Comparison of ENCODE assay signal across 7 cellular contexts in the genomic region with DNA sequence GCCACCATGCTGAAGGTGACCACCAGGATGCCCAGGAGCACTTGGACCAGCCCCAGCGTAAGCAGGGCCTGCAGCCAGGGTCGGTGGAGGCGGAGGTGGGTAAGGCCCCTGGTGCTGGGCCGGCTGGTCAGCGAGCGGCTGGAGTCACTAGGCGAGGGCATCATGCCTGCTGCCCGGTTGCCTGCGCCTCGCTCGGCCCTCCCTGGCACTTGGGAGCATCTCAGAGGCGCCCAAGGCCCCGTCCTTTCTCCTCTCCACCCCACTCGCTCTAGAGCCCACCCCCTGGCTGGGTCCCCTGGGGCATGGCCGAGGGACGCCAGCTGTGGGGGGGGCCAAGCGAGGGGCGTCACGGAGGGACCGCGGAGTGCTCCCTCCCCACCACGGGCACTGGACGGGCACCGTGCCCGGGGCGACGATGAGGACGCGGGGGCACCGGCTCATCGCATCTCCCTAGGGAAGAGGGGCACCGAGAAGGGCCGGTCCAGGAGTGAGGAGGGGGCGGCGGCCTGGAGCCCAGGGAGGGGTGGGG. TPM values are rescaled to one million over a fixed set of nuclear protein-coding genes. Genes with fewer than 3 reads are reported as not detected.
DNase-seq lines count a peak whose midpoint lies in the region; ATAC-seq and TF ChIP-seq lines count a peak whose summit lies in the region.

No MANE protein-coding gene starts in this region.

- TF ChIP-seq RAD21 in neural cell (conservative IDR thresholded peaks at IDR 0.05), result no peak

- H2AFZ ChIP-seq in PC-9 (peak overlapping the region; percentile 91), neural cell (ENCODE audit: low read depth, low read length) (peak overlapping the region; percentile 56)

- DNase-seq in GM12865 (ENCODE audit: low read depth) (no peak), PC-9 (no peak), epithelial cell of prostate (ENCODE audit: low read depth, low spot score) (no peak), DMS153 treated with DMSO at 0.1 percent for 48 hours (lab: John Stamatoyannopoulos, UW; ENCODE audit: unreplicated experiment) (no peak), NCI-H69 (lab: John Stamatoyannopoulos, UW) (no peak)

- peak overlapping the region; percentile 68 for H3K4me3 ChIP-seq in GM12865 (ENCODE audit: low read depth, low read length)
- H3K4me3 ChIP-seq in PC-9, result peak overlapping the region; percentile 81
- H3K4me3 ChIP-seq in neural cell (ENCODE audit: low read length), result peak overlapping the region; percentile 94

- H3F3A ChIP-seq in PC-9 (ENCODE audit: insufficient read depth, low read depth) (peaks cover 26% of the 10 kb centered on the region; the same call in 1 of the 2 replicates), neural cell (ENCODE audit: insufficient read depth, low read length, poor library complexity, severe bottlenecking) (no peaks in the 10 kb centered on the region)

- H4K20me1 ChIP-seq in PC-9 (ENCODE audit: insufficient read depth), result no peaks in the 10 kb centered on the region
- H4K20me1 ChIP-seq in neural cell (ENCODE audit: insufficient read depth), result no peaks in the 10 kb centered on the region

- TSS peak; percentile 26 for BruUV-seq in PC-9 (replicated peaks; lab: Mats Ljungman, UMichigan)

- H3K79me2 ChIP-seq in PC-9 (ENCODE audit: low read depth), result peaks cover 14% of the 10 kb centered on the region
- peaks cover 8% of the 10 kb centered on the region for H3K79me2 ChIP-seq in neural cell (replicated peaks; ENCODE audit: insufficient read depth, low read length)

- H3K36me3 ChIP-seq in PC-9 (ENCODE audit: low read depth), result peaks cover 5% of the 10 kb centered on the region; the same call in 1 of the 2 replicates
- H3K36me3 ChIP-seq in neural cell (ENCODE audit: insufficient read depth, low read length), result no peaks in the 10 kb centered on the region

- no peaks in the 10 kb centered on the region for H3K27me3 ChIP-seq in PC-9 (ENCODE audit: insufficient read depth, low read depth)
- H3K27me3 ChIP-seq in neural cell (ENCODE audit: insufficient read depth, low read depth, low read length), result no peaks in the 10 kb centered on the region

- peaks cover 13% of the 10 kb centered on the region for H3K4me1 ChIP-seq in PC-9 (replicated peaks; ENCODE audit: insufficient read depth)

- no peak for TF ChIP-seq EP300 in neural cell (conservative IDR thresholded peaks at IDR 0.05; ENCODE audit: poor library complexity, severe bottlenecking)

- H3K9me3 ChIP-seq in PC-9 (ENCODE audit: insufficient read depth, low read depth) (no peaks in the 10 kb centered on the region), neural cell (ENCODE audit: low read length) (no peaks in the 10 kb centered on the region)

- intact Hi-C loops in PC-9 (cut with micrococcal nuclease; ENCODE audit: unreplicated experiment), result loop anchor here (10.0 kb wide), 1 partner anchor 250 kb away; no protein-coding TSS in a partner anchor

- H3K9ac ChIP-seq in neural cell (ENCODE audit: low read length), result peak overlapping the region; percentile 91

- H3K4me2 ChIP-seq in PC-9 (peak overlapping the region; percentile 97), neural cell (ENCODE audit: low read length) (peak overlapping the region; percentile 80)

- CTCF ChIA-PET in PC-9 (lab: Charles Lee), result interaction anchor here (0.6 to 0.7 kb wide), 2 partner anchors 63 to 928 kb away, joined by 3 to 5 read pairs; no protein-coding TSS in a partner anchor

- H3K9me2 ChIP-seq in PC-9 (ENCODE audit: insufficient read depth) (no peaks in the 10 kb centered on the region), neural cell (ENCODE audit: insufficient read depth, low read length) (no peaks in the 10 kb centered on the region)

- POLR2A ChIA-PET in PC-9 (lab: Charles Lee; ENCODE audit: unreplicated experiment), result interaction anchor here (0.6 kb wide), 1 partner anchor 614 kb away, joined by 6 read pairs; no protein-coding TSS in a partner anchor

- no peak overlapping the region for H3K27ac ChIP-seq in PC-9
- peak overlapping the region; percentile 74 for H3K27ac ChIP-seq in epithelial cell of prostate
- H3K27ac ChIP-seq in neural cell (ENCODE audit: low read length), result peak overlapping the region; percentile 67

- no peak for ATAC-seq in HG02938 (IDR thresholded peaks at IDR 0.05; ENCODE audit: unreplicated experiment)

- TF ChIP-seq CTCF in GM12865 (IDR thresholded peaks at IDR 0.05; ENCODE audit: insufficient read depth, low read depth, low read length, missing control alignments) (no peak), PC-9 (conservative IDR thresholded peaks at IDR 0.05) (no peak), neural cell (IDR thresholded peaks at IDR 0.05; ENCODE audit: poor library complexity, severe bottlenecking) (no peak)

TF ChIP-seq in neural cell, 6 proteins besides CTCF, POLR2A, EP300 and RAD21:
- no peak for TF ChIP-seq MXI1 (conservative IDR thresholded peaks at IDR 0.05; ENCODE audit: poor library complexity, severe bottlenecking)
- TF ChIP-seq EZH2 (IDR thresholded peaks at IDR 0.05; ENCODE audit: borderline replicate concordance, insufficient read depth, low read length, poor library complexity, severe bottlenecking), result no peak
- TF ChIP-seq SMC3 (conservative IDR thresholded peaks at IDR 0.05; ENCODE audit: poor library complexity), result no peak
- TF ChIP-seq POLR2AphosphoS5 (IDR thresholded peaks at IDR 0.05), result no peak
- no peak for TF ChIP-seq REST (IDR thresholded peaks at IDR 0.05; ENCODE audit: borderline replicate concordance)
- TF ChIP-seq TAF1 (IDR thresholded peaks at IDR 0.05; ENCODE audit: low read depth), result no peak

RNA-seq across cellular contexts. Expression of gene ENTREP3, which starts 0.5 kb away (rescaled TPM):
- total RNA-seq in PC-9 (2021), result 56.9 and 60.8 TPM in 2 replicates
- polyA plus RNA-seq in neural cell, result 9.8 and 11.1 TPM in 2 replicates
- polyA minus RNA-seq in neural cell, result 8.0 and 8.6 TPM in 2 replicates

RNA-seq across cellular contexts. Expression of gene SCAMP3, which starts 7.4 kb away (rescaled TPM):
- total RNA-seq in PC-9 (2021), result 56.9 and 64.1 TPM in 2 replicates
- 34.6 and 50.0 TPM in 2 replicates for polyA plus RNA-seq in neural cell
- 26.3 and 29.4 TPM in 2 replicates for polyA minus RNA-seq in neural cell

RNA-seq across cellular contexts. Expression of gene CLK2, which starts 18.5 kb away (rescaled TPM):
- 39.1 and 43.9 TPM in 2 replicates for total RNA-seq in PC-9 (2021)
- polyA plus RNA-seq in neural cell, result 44.4 and 57.7 TPM in 2 replicates
- 35.1 and 39.0 TPM in 2 replicates for polyA minus RNA-seq in neural cell

RNA-seq across cellular contexts. Expression of gene HCN3, which starts 22.5 kb away (rescaled TPM):
- 6.6 and 7.5 TPM in 2 replicates for total RNA-seq in PC-9 (2021)
- polyA plus RNA-seq in neural cell, result 53.2 and 53.4 TPM in 2 replicates
- 27.2 and 28.7 TPM in 2 replicates for polyA minus RNA-seq in neural cell

RNA-seq across cellular contexts. Expression of gene MTX1, which starts 46.3 kb away (rescaled TPM):
- total RNA-seq in PC-9 (2021), result 56.1 and 68.9 TPM in 2 replicates
- 48.0 and 55.0 TPM in 2 replicates for polyA plus RNA-seq in neural cell
- polyA minus RNA-seq in neural cell, result 19.6 and 23.1 TPM in 2 replicates
